Comparison of ENCODE assay signal across 16 cellular contexts in the genomic region with DNA sequence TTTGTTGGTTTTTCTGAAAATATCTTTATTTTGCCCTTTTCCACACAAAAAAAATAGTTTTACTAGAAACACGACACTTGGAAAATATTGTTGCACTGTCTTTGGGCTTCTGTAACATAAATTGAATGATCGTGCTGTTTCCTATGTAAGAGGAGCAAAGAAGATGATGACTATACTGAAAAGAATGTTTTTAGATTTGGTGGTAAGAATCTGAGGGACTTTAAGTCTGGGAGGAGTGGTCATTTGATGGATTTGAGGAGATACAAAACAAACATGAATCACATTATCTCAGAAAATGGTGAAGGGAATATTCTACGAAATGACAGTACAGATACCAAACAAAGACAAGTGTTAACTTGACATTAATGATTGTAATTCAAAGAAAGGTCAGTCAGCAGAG.
"Had no signal": no experiment of that assay in that cellular context is flagged by ENCODE, and none has a peak within 500 bp of the region (broad histone marks: within the 10 kb centered on the region; RNA-seq: fewer than 3 reads in every experiment).

No MANE protein-coding gene starts in this region.

- DNase-seq: activated CD4-positive, alpha-beta memory T cell treated with anti-CD3 and anti-CD28 coated beads for 36 hours; activated CD8-positive, alpha-beta memory T cell treated with anti-CD3 and anti-CD28 coated beads, Interleukin-2, amount 10 ng/mL, durations not matched to agents 7 days and 5 days; activated naive CD4-positive, alpha-beta T cell treated with anti-CD3 and anti-CD28 coated beads, Interleukin-2, amount 50 U/mL, for 16 hours; activated T-cell treated with anti-CD3 and anti-CD28 coated beads, Interleukin-2, amount 50 U/mL, for 1 hour; adrenal gland; dermis blood vessel endothelial cell; mammary epithelial cell; naive B cell; stimulated activated CD4-positive, alpha-beta T cell treated with anti-CD3 and anti-CD28 coated beads, Interleukin-15, amount 100 ng/mL, for 24 hours; stimulated activated naive CD8-positive, alpha-beta T cell treated with anti-CD3 and anti-CD28 coated beads, Interleukin-15, amount 100 ng/mL, for 72 hours had no signal

- H3K4me2 ChIP-seq: hepatocyte, neural progenitor cell had no signal

- H2AFZ ChIP-seq: hepatocyte, neural progenitor cell, parathyroid adenoma had no signal

- H3K27me3 ChIP-seq: adrenal gland, hepatocyte, neural progenitor cell had no signal

- H3K36me3 ChIP-seq: adrenal gland, neural progenitor cell had no signal

- H3K9me3 ChIP-seq: adrenal gland had no signal

- H3K4me1 ChIP-seq: adrenal gland, neural progenitor cell, parathyroid adenoma had no signal

- H3K9ac ChIP-seq: neural progenitor cell, parathyroid adenoma had no signal

- H3K79me2 ChIP-seq: hepatocyte, parathyroid adenoma had no signal

- ATAC-seq: activated CD8-positive, alpha-beta memory T cell treated with anti-CD3 and anti-CD28 coated beads, Interleukin-2, amount 10 ng/mL, durations not matched to agents 7 days and 5 days; left lobe of liver; stimulated activated naive CD8-positive, alpha-beta T cell treated with anti-CD3 and anti-CD28 coated beads, Interleukin-15, amount 100 ng/mL, for 72 hours had no signal

- H3K4me3 ChIP-seq: adrenal gland, hepatocyte, neural progenitor cell had no signal

- H3K27ac ChIP-seq: adrenal gland, epithelial cell of prostate, hepatocyte, neural progenitor cell, parathyroid adenoma, VCaP had no signal
